Comparison of ENCODE assay signal across 1 cellular context in the genomic region with DNA sequence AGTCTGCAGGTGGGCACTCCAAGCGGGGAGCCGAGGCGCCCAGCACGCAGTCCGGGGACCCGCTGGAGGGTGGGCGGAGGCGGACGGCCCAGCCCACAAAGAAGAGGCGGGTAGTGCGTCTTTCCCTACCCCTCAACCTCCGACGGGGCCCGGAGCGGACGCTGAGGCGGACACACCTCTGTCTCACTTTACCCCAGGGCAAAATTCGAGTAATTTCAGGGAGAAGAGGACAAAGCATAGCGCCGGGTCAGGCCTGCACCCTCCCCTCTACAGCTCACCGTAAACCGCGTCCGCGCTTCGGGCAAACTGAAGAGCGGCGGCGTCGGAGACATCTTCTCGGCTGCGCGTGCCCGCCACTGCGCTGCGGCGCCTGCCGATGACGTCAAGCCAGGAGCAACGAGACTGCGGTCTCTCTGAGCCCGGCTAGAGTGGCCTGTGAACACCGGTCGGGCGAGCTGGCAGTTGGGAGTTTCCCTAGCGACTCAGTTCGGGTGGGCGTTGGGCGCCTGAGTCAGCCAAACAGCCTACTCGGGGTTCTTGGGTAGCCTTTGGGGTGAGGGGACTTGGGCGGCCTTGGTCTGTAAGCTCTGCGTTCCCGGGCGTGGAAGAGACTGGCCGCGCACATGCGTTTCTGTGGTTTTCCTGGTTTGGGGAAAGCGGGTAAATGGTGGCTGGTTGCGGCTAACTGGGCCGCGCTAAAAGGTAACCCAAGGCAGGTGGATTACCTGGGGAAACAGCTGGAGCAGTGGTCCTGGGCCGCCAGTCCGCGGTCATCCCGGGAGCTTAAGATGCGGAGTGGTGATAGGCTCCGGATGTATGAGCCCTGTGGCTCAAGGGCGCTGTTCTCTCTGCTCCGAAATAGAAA.
TF ChIP-seq lines count a peak whose summit lies in the region.

A gene with protein sequence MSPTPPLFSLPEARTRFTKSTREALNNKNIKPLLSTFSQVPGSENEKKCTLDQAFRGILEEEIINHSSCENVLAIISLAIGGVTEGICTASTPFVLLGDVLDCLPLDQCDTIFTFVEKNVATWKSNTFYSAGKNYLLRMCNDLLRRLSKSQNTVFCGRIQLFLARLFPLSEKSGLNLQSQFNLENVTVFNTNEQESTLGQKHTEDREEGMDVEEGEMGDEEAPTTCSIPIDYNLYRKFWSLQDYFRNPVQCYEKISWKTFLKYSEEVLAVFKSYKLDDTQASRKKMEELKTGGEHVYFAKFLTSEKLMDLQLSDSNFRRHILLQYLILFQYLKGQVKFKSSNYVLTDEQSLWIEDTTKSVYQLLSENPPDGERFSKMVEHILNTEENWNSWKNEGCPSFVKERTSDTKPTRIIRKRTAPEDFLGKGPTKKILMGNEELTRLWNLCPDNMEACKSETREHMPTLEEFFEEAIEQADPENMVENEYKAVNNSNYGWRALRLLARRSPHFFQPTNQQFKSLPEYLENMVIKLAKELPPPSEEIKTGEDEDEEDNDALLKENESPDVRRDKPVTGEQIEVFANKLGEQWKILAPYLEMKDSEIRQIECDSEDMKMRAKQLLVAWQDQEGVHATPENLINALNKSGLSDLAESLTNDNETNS (minus strand): TSS at position 360 of the 865 bp plus-strand sequence. CDS start 28 bp downstream, at position 332.

TF ChIP-seq in K562, 482 proteins besides CTCF, POLR2A, EP300 and RAD21 (continued from another document and continues in another):
- TF ChIP-seq, protein P1, sequence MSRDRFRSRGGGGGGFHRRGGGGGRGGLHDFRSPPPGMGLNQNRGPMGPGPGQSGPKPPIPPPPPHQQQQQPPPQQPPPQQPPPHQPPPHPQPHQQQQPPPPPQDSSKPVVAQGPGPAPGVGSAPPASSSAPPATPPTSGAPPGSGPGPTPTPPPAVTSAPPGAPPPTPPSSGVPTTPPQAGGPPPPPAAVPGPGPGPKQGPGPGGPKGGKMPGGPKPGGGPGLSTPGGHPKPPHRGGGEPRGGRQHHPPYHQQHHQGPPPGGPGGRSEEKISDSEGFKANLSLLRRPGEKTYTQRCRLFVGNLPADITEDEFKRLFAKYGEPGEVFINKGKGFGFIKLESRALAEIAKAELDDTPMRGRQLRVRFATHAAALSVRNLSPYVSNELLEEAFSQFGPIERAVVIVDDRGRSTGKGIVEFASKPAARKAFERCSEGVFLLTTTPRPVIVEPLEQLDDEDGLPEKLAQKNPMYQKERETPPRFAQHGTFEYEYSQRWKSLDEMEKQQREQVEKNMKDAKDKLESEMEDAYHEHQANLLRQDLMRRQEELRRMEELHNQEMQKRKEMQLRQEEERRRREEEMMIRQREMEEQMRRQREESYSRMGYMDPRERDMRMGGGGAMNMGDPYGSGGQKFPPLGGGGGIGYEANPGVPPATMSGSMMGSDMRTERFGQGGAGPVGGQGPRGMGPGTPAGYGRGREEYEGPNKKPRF (IDR thresholded peaks at IDR 0.05; ENCODE audit: low read depth, low read length), result no peak
- no peak for TF ChIP-seq GABPB2 (CRISPR knock-in tag; conservative IDR thresholded peaks at IDR 0.05)
- TF ChIP-seq TCF7L2 (IDR thresholded peaks at IDR 0.05; ENCODE audit: low read depth, low read length), result no peak
- TF ChIP-seq POLR3G (IDR thresholded peaks at IDR 0.05; ENCODE audit: extremely low read depth, insufficient read length, insufficient replicate concordance), result no peak
- TF ChIP-seq CSDE1 (IDR thresholded peaks at IDR 0.05), result peak in 1 of 2 experiments; percentile 79; a peak in 2 of 4 replicates
- no peak for TF ChIP-seq SMARCC2 (IDR thresholded peaks at IDR 0.05; ENCODE audit: low read depth)
- TF ChIP-seq MBD2 (IDR thresholded peaks at IDR 0.05; ENCODE audit: borderline replicate concordance, low read depth), result peak; percentile 91
- TF ChIP-seq PHF8 (IDR thresholded peaks at IDR 0.05; ENCODE audit: borderline replicate concordance, low read length), result peak; percentile 100
- TF ChIP-seq TCF3 (CRISPR knock-in tag; IDR thresholded peaks at IDR 0.05), result peak; percentile 44
- TF ChIP-seq HEY1 (CRISPR knock-in tag; IDR thresholded peaks at IDR 0.05; ENCODE audit: borderline replicate concordance), result no peak
- no peak for TF ChIP-seq ZNF507 (tag; conservative IDR thresholded peaks at IDR 0.05)
- TF ChIP-seq SIX5 (IDR thresholded peaks at IDR 0.05; ENCODE audit: borderline replicate concordance in 1 of 2, insufficient read depth in 1 of 2, low read depth in 1 of 2, low read length in 2 of 2), result peak; percentile 30 to 50; a peak in 3 of 4 replicates
- TF ChIP-seq, protein P2, sequence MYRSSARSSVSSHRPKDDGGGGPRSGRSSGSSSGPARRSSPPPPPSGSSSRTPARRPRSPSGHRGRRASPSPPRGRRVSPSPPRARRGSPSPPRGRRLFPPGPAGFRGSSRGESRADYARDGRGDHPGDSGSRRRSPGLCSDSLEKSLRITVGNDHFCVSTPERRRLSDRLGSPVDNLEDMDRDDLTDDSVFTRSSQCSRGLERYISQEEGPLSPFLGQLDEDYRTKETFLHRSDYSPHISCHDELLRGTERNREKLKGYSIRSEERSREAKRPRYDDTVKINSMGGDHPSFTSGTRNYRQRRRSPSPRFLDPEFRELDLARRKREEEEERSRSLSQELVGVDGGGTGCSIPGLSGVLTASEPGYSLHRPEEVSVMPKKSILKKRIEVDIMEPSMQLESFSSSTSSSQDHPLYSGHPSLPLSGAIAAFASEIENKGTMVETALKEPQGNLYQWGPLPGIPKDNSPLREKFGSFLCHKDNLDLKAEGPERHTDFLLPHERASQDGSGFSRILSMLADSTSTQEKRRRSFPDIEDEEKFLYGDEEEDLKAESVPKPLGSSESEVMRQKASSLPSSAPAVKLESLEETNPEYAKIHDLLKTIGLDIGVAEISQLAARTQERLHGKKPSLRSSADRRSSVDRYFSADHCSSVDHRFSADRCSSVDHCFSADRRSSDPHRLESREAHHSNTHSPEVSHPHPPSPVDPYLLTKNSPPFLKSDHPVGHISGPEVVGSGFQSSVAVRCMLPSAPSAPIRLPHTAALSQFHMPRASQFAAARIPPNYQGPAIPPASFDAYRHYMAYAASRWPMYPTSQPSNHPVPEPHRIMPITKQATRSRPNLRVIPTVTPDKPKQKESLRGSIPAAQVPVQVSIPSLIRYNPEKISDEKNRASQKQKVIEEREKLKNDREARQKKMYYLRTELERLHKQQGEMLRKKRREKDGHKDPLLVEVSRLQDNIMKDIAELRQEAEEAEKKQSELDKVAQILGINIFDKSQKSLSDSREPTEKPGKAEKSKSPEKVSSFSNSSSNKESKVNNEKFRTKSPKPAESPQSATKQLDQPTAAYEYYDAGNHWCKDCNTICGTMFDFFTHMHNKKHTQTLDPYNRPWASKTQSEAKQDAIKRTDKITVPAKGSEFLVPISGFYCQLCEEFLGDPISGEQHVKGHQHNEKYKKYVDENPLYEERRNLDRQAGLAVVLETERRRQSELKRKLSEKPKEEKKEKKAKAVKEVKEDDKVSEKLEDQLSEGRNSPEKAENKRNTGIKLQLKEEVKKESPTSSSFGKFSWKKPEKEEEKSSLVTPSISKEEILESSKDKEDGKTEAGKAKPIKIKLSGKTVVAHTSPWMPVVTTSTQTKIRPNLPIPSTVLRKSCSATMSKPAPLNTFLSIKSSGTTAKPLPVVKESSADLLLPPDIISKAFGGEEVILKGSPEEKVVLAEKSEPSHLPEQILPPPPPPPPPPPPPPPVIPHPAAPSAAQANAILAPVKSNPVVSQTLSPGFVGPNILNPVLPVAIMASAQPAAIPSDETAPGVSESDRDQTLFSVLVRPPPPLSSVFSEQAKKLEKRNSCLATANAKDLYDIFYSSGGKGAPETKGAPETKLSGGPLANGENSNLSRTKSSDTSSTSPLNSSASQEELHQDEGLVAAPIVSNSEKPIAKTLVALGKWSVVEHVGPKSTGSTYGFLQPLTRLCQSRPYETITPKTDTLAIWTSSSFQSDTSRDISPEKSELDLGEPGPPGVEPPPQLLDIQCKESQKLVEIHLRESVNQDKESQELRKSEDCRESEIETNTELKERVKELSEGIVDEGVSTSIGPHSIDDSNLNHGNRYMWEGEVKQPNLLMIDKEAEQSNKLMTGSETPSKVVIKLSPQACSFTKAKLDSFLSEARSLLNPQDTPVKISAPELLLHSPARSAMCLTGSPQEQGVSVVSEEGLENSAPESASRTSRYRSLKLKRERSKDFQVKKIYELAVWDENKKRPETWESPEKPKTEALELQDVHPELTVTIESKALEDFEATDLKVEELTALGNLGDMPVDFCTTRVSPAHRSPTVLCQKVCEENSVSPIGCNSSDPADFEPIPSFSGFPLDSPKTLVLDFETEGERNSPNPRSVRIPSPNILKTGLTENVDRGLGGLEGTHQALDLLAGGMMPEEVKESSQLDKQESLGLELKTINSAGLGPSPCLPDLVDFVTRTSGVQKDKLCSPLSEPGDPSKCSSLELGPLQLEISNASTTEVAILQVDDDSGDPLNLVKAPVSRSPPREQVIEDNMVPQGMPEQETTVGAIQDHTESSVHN (IDR thresholded peaks at IDR 0.05; ENCODE audit: borderline replicate concordance in 1 of 2, low read depth in 1 of 2), result no peak; a peak in 1 of 4 replicates
- no peak for TF ChIP-seq HDGF (IDR thresholded peaks at IDR 0.05)
- peak; percentile 76 for TF ChIP-seq RFX1 (IDR thresholded peaks at IDR 0.05)
- TF ChIP-seq, protein P3, sequence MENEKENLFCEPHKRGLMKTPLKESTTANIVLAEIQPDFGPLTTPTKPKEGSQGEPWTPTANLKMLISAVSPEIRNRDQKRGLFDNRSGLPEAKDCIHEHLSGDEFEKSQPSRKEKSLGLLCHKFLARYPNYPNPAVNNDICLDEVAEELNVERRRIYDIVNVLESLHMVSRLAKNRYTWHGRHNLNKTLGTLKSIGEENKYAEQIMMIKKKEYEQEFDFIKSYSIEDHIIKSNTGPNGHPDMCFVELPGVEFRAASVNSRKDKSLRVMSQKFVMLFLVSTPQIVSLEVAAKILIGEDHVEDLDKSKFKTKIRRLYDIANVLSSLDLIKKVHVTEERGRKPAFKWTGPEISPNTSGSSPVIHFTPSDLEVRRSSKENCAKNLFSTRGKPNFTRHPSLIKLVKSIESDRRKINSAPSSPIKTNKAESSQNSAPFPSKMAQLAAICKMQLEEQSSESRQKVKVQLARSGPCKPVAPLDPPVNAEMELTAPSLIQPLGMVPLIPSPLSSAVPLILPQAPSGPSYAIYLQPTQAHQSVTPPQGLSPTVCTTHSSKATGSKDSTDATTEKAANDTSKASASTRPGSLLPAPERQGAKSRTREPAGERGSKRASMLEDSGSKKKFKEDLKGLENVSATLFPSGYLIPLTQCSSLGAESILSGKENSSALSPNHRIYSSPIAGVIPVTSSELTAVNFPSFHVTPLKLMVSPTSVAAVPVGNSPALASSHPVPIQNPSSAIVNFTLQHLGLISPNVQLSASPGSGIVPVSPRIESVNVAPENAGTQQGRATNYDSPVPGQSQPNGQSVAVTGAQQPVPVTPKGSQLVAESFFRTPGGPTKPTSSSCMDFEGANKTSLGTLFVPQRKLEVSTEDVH (IDR thresholded peaks at IDR 0.05; ENCODE audit: low read depth, partially characterized antibody), result peak; percentile 84
- TF ChIP-seq HNRNPH1 (optimal IDR thresholded peaks at IDR 0.05; ENCODE audit: low read depth, low read length), result no peak
- TF ChIP-seq, protein P4, sequence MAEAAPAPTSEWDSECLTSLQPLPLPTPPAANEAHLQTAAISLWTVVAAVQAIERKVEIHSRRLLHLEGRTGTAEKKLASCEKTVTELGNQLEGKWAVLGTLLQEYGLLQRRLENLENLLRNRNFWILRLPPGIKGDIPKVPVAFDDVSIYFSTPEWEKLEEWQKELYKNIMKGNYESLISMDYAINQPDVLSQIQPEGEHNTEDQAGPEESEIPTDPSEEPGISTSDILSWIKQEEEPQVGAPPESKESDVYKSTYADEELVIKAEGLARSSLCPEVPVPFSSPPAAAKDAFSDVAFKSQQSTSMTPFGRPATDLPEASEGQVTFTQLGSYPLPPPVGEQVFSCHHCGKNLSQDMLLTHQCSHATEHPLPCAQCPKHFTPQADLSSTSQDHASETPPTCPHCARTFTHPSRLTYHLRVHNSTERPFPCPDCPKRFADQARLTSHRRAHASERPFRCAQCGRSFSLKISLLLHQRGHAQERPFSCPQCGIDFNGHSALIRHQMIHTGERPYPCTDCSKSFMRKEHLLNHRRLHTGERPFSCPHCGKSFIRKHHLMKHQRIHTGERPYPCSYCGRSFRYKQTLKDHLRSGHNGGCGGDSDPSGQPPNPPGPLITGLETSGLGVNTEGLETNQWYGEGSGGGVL (CRISPR knock-in tag; IDR thresholded peaks at IDR 0.05), result no peak
- peak; percentile 61; the same call in 1 of the 2 replicates for TF ChIP-seq ZNF143 (CRISPR knock-in tag; IDR thresholded peaks at IDR 0.05)
- no peak for TF ChIP-seq ASH1L (IDR thresholded peaks at IDR 0.05; ENCODE audit: borderline replicate concordance, low read depth, partially characterized antibody)
- peak; percentile 79 for TF ChIP-seq DPF2 (IDR thresholded peaks at IDR 0.05)
- peak in 1 of 2 experiments; percentile 95; a peak in 2 of 4 replicates for TF ChIP-seq TBL1XR1 (IDR thresholded peaks at IDR 0.05; ENCODE audit: low read length in 2 of 2)
- TF ChIP-seq, protein P5, sequence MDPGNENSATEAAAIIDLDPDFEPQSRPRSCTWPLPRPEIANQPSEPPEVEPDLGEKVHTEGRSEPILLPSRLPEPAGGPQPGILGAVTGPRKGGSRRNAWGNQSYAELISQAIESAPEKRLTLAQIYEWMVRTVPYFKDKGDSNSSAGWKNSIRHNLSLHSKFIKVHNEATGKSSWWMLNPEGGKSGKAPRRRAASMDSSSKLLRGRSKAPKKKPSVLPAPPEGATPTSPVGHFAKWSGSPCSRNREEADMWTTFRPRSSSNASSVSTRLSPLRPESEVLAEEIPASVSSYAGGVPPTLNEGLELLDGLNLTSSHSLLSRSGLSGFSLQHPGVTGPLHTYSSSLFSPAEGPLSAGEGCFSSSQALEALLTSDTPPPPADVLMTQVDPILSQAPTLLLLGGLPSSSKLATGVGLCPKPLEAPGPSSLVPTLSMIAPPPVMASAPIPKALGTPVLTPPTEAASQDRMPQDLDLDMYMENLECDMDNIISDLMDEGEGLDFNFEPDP (CRISPR knock-in tag; IDR thresholded peaks at IDR 0.05), result no peak
- no peak for TF ChIP-seq BRF1 (IDR thresholded peaks at IDR 0.05; ENCODE audit: borderline replicate concordance, extremely low read depth, insufficient read length)
- TF ChIP-seq WHSC1 (IDR thresholded peaks at IDR 0.05; ENCODE audit: low read length), result no peak
- TF ChIP-seq, protein P6, sequence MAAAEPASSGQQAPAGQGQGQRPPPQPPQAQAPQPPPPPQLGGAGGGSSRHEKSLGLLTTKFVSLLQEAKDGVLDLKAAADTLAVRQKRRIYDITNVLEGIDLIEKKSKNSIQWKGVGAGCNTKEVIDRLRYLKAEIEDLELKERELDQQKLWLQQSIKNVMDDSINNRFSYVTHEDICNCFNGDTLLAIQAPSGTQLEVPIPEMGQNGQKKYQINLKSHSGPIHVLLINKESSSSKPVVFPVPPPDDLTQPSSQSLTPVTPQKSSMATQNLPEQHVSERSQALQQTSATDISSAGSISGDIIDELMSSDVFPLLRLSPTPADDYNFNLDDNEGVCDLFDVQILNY (CRISPR knock-in tag; IDR thresholded peaks at IDR 0.05), result peak; percentile 88
- no peak for TF ChIP-seq ZKSCAN3 (CRISPR knock-in tag; IDR thresholded peaks at IDR 0.05)
- TF ChIP-seq ARNT (IDR thresholded peaks at IDR 0.05), result peak; percentile 26 to 62; a peak in 1 of 4 replicates
- TF ChIP-seq SREBF1 (IDR thresholded peaks at IDR 0.05; ENCODE audit: borderline replicate concordance, low read depth, low read length), result peak; percentile 13; the same call in 1 of the 2 replicates
- no peak for TF ChIP-seq ZNF3 (CRISPR knock-in tag; IDR thresholded peaks at IDR 0.05)
- peak; percentile 81; the same call in 1 of the 2 replicates for TF ChIP-seq ZNF431 (CRISPR knock-in tag; IDR thresholded peaks at IDR 0.05)
- TF ChIP-seq, protein P7, sequence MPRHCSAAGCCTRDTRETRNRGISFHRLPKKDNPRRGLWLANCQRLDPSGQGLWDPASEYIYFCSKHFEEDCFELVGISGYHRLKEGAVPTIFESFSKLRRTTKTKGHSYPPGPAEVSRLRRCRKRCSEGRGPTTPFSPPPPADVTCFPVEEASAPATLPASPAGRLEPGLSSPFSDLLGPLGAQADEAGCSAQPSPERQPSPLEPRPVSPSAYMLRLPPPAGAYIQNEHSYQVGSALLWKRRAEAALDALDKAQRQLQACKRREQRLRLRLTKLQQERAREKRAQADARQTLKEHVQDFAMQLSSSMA (CRISPR knock-in tag; IDR thresholded peaks at IDR 0.05), result no peak
